22 cellular contexts compared by ENCODE assay signal in genomic region chr18:34510926-34511325, GRCh38.
DNase-seq lines count a peak whose midpoint lies in the region; ATAC-seq, FAIRE-seq and TF ChIP-seq lines count a peak whose summit lies in the region.
"Had no signal": no experiment of that assay in that cellular context is flagged by ENCODE, and none has a peak within 500 bp of the region (broad histone marks: within the 10 kb centered on the region; RNA-seq: fewer than 3 reads in every experiment).

No MANE protein-coding gene starts in this region.

- intact Hi-C loops in left ventricle myocardium superior (cut with micrococcal nuclease), result no loop called here
- intact Hi-C loops in Right ventricle myocardium inferior (cut with DNase I), result no loop called here

- H3K4me3 ChIP-seq in KMS-11 (IDR thresholded peaks at IDR 0.05; ENCODE audit: insufficient read depth, low read depth, low read length) (no peak overlapping the region), iPS-18a (ENCODE audit: low read length) (peak overlapping the region; percentile 5)
- H3K4me3 ChIP-seq: A549; BLaER1 treated with 17β-estradiol and CSF1 and Interleukin-3, amounts not matched to agents 10 nM and 100 nM had no signal

- H3K9me3 ChIP-seq in iPS-18a (ENCODE audit: control insufficient read depth, low read depth, low read length), result no peaks in the 10 kb centered on the region
- H3K9me3 ChIP-seq: A549, BE2C had no signal

- H3K4me1 ChIP-seq in KMS-11 (ENCODE audit: low read depth, poor library complexity, severe bottlenecking) (peaks cover 56% of the 10 kb centered on the region), iPS-18a (ENCODE audit: control insufficient read depth, low read depth, low read length) (peaks cover 16% of the 10 kb centered on the region)
- H3K4me1 ChIP-seq: A549, BE2C had no signal

- no peaks in the 10 kb centered on the region for H4K20me1 ChIP-seq in KMS-11 (ENCODE audit: insufficient read depth)

- H3K79me2 ChIP-seq in KMS-11 (ENCODE audit: insufficient read depth, low read depth), result peaks cover 32% of the 10 kb centered on the region

- ATAC-seq in left ventricle myocardium superior (peak; percentile 53), Right ventricle myocardium inferior (no peak), GM21526 (IDR thresholded peaks at IDR 0.05; ENCODE audit: low FRiP score, unreplicated experiment) (no peak)
- ATAC-seq: A549 had no signal

- H3K27me3 ChIP-seq in KMS-11 (ENCODE audit: insufficient read depth, low read depth), result no peaks in the 10 kb centered on the region
- no peaks in the 10 kb centered on the region for H3K27me3 ChIP-seq in iPS-18a (ENCODE audit: control insufficient read depth, insufficient read depth, low read length)
- H3K27me3 ChIP-seq: BE2C; BLaER1 treated with 17β-estradiol and CSF1 and Interleukin-3, amounts not matched to agents 10 nM and 100 nM had no signal

- H3K36me3 ChIP-seq in KMS-11 (ENCODE audit: insufficient read depth) (no peaks in the 10 kb centered on the region), iPS-18a (ENCODE audit: control insufficient read depth, low read depth, low read length) (no peaks in the 10 kb centered on the region)
- H3K36me3 ChIP-seq: BE2C had no signal

- DNase-seq in left ventricle myocardium superior (no peak), Right ventricle myocardium inferior (ENCODE audit: missing footprints) (no peak), frontal cortex (ENCODE audit: low spot score in 2 of 2) (no peak), GM19239 (ENCODE audit: insufficient read length, low spot score) (no peak)
- DNase-seq: 8988T; ACHN; AML-193; BE2C; CD4-positive, alpha-beta T cell; CD8-positive, alpha-beta memory T cell; DMS53; DMS79 treated with DMSO at 0.1 percent for 48 hours; GF-D8; GOT3; H7; HCEC 1CT had no signal

- no peak overlapping the region for H3K27ac ChIP-seq in KMS-11
- H3K27ac ChIP-seq in iPS-18a (ENCODE audit: low read length), result no peak overlapping the region
- H3K27ac ChIP-seq: A549; BLaER1 treated with 17β-estradiol and CSF1 and Interleukin-3, amounts not matched to agents 10 nM and 100 nM had no signal

- FAIRE-seq in frontal cortex (lab: Jason Lieb, UNC) (no peak), GM19239 (lab: Jason Lieb, UNC) (no peak)
- FAIRE-seq: A549, GM12891 had no signal

- no peak overlapping the region for H2AFZ ChIP-seq in KMS-11 (ENCODE audit: low read depth)

- H3K9ac ChIP-seq in KMS-11, result no peak overlapping the region
- H3K9ac ChIP-seq in iPS-18a (ENCODE audit: low read length), result no peak overlapping the region
- H3K9ac ChIP-seq: BLaER1 treated with 17β-estradiol and CSF1 and Interleukin-3, amounts not matched to agents 10 nM and 100 nM had no signal

- TF ChIP-seq CTCF in KMS-11 (conservative IDR thresholded peaks at IDR 0.05; ENCODE audit: low read depth, low read length), result no peak

- H3K4me2 ChIP-seq in KMS-11, result peak overlapping the region; percentile 54; the same call in 1 of the 2 replicates
- H3K4me2 ChIP-seq: A549; BLaER1 treated with 17β-estradiol and CSF1 and Interleukin-3, amounts not matched to agents 10 nM and 100 nM had no signal
